10 cellular contexts compared by ENCODE assay signal in genomic region chr18:49656098-49656591, GRCh38.
DNase-seq lines count a peak whose midpoint lies in the region; FAIRE-seq and TF ChIP-seq lines count a peak whose summit lies in the region.
"Had no signal": no experiment of that assay in that cellular context is flagged by ENCODE, and none has a peak within 500 bp of the region (broad histone marks: within the 10 kb centered on the region; RNA-seq: fewer than 3 reads in every experiment).

No MANE protein-coding gene starts in this region.

- H3K27ac ChIP-seq in GM23248, result no peak overlapping the region
- H3K27ac ChIP-seq: HL-60 had no signal

- 79 to 84% methylated on average over 8 of the region's 8 CpGs for WGBS in GM23248 (ENCODE audit: low coverage in 1 of 2, low lambda C conversion rate in 2 of 2, missing lambda C conversion rate in 2 of 2), 2 experiments

- H3K4me1 ChIP-seq in GM23248 (ENCODE audit: insufficient read depth), result no peaks in the 10 kb centered on the region

- DNase-seq in GM23248 (peak; percentile 23), NCI-H524 treated with DMSO at 0.1 percent for 48 hours (lab: John Stamatoyannopoulos, UW) (peak; percentile 1), bronchial epithelial cell (ENCODE audit: low read depth) (peak; percentile 86), non-pigmented ciliary epithelial cell (ENCODE audit: low read depth) (peak; percentile 93), COLO829 (ENCODE audit: low spot score) (no peak), posterior vena cava (ENCODE audit: low spot score) (no peak), AG08396 (ENCODE audit: low spot score) (no peak)
- DNase-seq: NCI-H226, nephron progenitor cell had no signal

- no peaks in the 10 kb centered on the region for H3K9me3 ChIP-seq in GM23248 (ENCODE audit: low read depth)

- H3K36me3 ChIP-seq in GM23248 (ENCODE audit: low read depth) (no peaks in the 10 kb centered on the region), bronchial epithelial cell (ENCODE audit: control insufficient read depth, insufficient read depth, low read length) (no peaks in the 10 kb centered on the region)

- H3K27me3 ChIP-seq in GM23248 (replicated peaks; ENCODE audit: insufficient read depth), result peaks cover 10% of the 10 kb centered on the region; the same call in 1 of the 2 replicates
- no peaks in the 10 kb centered on the region for H3K27me3 ChIP-seq in bronchial epithelial cell (ENCODE audit: control insufficient read depth, insufficient read depth, low read length)

- H3K4me2 ChIP-seq in GM23248 (ENCODE audit: unreplicated experiment), result no peak overlapping the region

- no peak for FAIRE-seq in bronchial epithelial cell (lab: Jason Lieb, UNC)

- in situ Hi-C loops in GM23248 (cut with MboI), result no loop called here

- no peak overlapping the region for H2AFZ ChIP-seq in GM23248

- no peak overlapping the region for H3K9ac ChIP-seq in GM23248

- H4K20me1 ChIP-seq in GM23248 (ENCODE audit: insufficient read depth), result no peaks in the 10 kb centered on the region

- TF ChIP-seq CTCF in bronchial epithelial cell (IDR thresholded peaks at IDR 0.05; ENCODE audit: insufficient read depth, low read length, severe bottlenecking), result no peak

- H3K4me3 ChIP-seq in GM23248 (no peak overlapping the region), bronchial epithelial cell (ENCODE audit: low read depth, low read length) (no peak overlapping the region)

- H3K79me2 ChIP-seq in GM23248 (ENCODE audit: insufficient read depth), result no peaks in the 10 kb centered on the region

- intact Hi-C loops in posterior vena cava (cut with DNase I), result no loop called here

- H3F3A ChIP-seq in GM23248 (ENCODE audit: insufficient read depth), result no peaks in the 10 kb centered on the region

- H3K9me2 ChIP-seq in GM23248 (ENCODE audit: insufficient read depth), result no peaks in the 10 kb centered on the region

Comparison
In these comparisons a context has a peak if more than half of its experiments do, and no peak if none do; other contexts are left out.
1. DNase-seq: peak in GM23248 (single experiment), NCI-H524 treated with DMSO at 0.1 percent for 48 hours (single experiment), bronchial epithelial cell (single experiment) and non-pigmented ciliary epithelial cell (single experiment); none in COLO829 (single experiment), posterior vena cava (single experiment) and AG08396 (single experiment).